Comparison of ENCODE assay signal across 8 cellular contexts in the genomic region with DNA sequence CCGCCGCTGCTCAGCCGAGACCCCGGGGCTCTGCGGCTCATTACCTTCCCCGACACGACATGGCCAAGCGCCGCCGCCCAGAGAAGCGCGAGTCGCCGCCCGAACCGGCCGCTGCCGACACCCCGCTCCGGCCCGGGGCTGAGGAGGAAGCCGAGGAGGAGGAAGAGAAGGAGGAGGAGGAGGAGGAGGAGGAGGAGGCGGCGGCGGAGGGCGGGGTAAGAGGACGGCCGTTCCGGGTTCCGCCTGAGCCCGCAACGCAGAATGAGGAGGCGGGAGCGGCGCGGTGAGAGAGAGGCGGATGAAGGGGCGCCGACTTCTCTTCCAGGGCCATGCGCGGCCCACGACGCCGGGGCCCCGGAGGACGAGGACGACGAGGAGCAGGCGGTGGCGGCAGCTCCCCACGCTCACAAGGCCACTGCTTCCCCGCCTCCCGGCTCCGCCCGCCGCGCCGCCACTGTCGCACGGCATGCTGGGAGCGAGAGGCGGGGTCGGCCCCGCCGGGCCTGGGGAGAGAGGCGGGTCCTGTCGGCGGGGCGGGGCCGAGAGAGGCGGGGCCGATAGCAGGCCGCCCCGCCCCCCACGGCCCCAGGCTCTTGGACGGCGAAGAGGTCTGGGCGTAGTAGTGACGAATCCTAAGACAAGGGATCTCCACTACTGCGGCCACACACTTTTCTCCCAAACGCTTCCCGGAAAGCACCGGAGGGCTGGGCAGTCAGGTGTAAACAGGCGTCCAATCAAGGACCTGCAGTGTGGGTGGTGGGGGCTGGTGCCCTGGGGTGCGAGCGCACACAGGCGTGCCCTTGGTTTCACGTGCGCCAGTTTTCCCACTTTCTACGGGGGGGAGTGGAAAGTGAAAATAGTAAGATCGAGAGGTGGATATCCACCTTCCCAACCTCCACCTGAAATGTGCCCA.
DNase-seq lines count a peak whose midpoint lies in the region; ATAC-seq and TF ChIP-seq lines count a peak whose summit lies in the region.
"Not testable (repeated sequence)": the region's sequence is repeated elsewhere in the genome, so short reads cannot be mapped to it uniquely, and the experiment has no call there.

No MANE protein-coding gene starts in this region.

- peak overlapping the region; percentile 93 for H3K4me3 Mint-ChIP-seq in activated T-helper 17 cell treated with anti-CD3 and anti-CD28 coated beads, Interleukin-2, amount 50 U/mL, for 72 hours
- peak overlapping the region; percentile 83 to 99 (median 89) for H3K4me3 Mint-ChIP-seq in naive thymus-derived CD4-positive, alpha-beta T cell
- H3K4me3 Mint-ChIP-seq in stimulated activated effector memory CD8-positive, alpha-beta T cell treated with anti-CD3 and anti-CD28 coated beads, Interleukin-12 subunit alpha, Interleukin-12 subunit beta, amount 100 ng/mL, for 72 hours, result peak overlapping the region; percentile 81

- intact Hi-C loops in naive thymus-derived CD4-positive, alpha-beta T cell (cut with micrococcal nuclease), result loop anchor here (1.0 to 10.0 kb wide), 6 partner anchors 18 to 268 kb away; a partner anchor contains a TSS

- peak overlapping the region; percentile 91 for H3K27ac Mint-ChIP-seq in activated T-helper 17 cell treated with anti-CD3 and anti-CD28 coated beads, Interleukin-2, amount 50 U/mL, for 72 hours
- H3K27ac Mint-ChIP-seq in naive thymus-derived CD4-positive, alpha-beta T cell, result peak overlapping the region; percentile 48 to 92 (median 90)
- peak overlapping the region; percentile 88 for H3K27ac Mint-ChIP-seq in stimulated activated effector memory CD8-positive, alpha-beta T cell treated with anti-CD3 and anti-CD28 coated beads, Interleukin-12 subunit alpha, Interleukin-12 subunit beta, amount 100 ng/mL, for 72 hours

- H3K27me3 Mint-ChIP-seq in activated T-helper 17 cell treated with anti-CD3 and anti-CD28 coated beads, Interleukin-2, amount 50 U/mL, for 72 hours; naive thymus-derived CD4-positive, alpha-beta T cell: not testable (repeated sequence)

- H3K27me3 ChIP-seq in KMS-11 (ENCODE audit: insufficient read depth, low read depth); naive thymus-derived CD4-positive, alpha-beta T cell (ENCODE audit: control insufficient read depth in 2 of 2, insufficient read depth in 2 of 2, low read length in 2 of 2): not testable (repeated sequence)

- H3K36me3 ChIP-seq in KMS-11 (ENCODE audit: insufficient read depth); naive thymus-derived CD4-positive, alpha-beta T cell (ENCODE audit: control insufficient read depth in 2 of 3, insufficient read depth in 3 of 3, low read length in 3 of 3): not testable (repeated sequence)

- H3K4me2 ChIP-seq in KMS-11, result peak overlapping the region; percentile 79; the same call in 1 of the 2 replicates

- H3K27ac ChIP-seq in KMS-11, result peak overlapping the region; percentile 32; the same call in 1 of the 2 replicates
- peak overlapping the region; percentile 89 for H3K27ac ChIP-seq in naive thymus-derived CD4-positive, alpha-beta T cell (ENCODE audit: low read depth, low read length)

- POLR2A ChIA-PET in naive thymus-derived CD4-positive, alpha-beta T cell (lab: Charles Lee), result interaction anchor here (0.6 to 0.7 kb wide), 2 partner anchors 46 to 331 kb away, joined by 3 read pairs; a partner anchor contains a TSS

- H3K4me3 ChIP-seq in KMS-11 (IDR thresholded peaks at IDR 0.05; ENCODE audit: insufficient read depth, low read depth, low read length), result not testable (repeated sequence)
- H3K4me3 ChIP-seq in fibroblast of mammary gland (ENCODE audit: control insufficient read depth, low read depth, low read length), result peak overlapping the region; percentile 53
- peak overlapping the region; percentile 65 for H3K4me3 ChIP-seq in naive thymus-derived CD4-positive, alpha-beta T cell (ENCODE audit: low read length)

- not testable (repeated sequence) for H3K4me1 Mint-ChIP-seq in activated T-helper 17 cell treated with anti-CD3 and anti-CD28 coated beads, Interleukin-2, amount 50 U/mL, for 72 hours
- peaks cover 0 to 45% (median 28%) of the 10 kb centered on the region in 7 donors for H3K4me1 Mint-ChIP-seq in naive thymus-derived CD4-positive, alpha-beta T cell
- peaks cover 34% of the 10 kb centered on the region for H3K4me1 Mint-ChIP-seq in stimulated activated effector memory CD8-positive, alpha-beta T cell treated with anti-CD3 and anti-CD28 coated beads, Interleukin-12 subunit alpha, Interleukin-12 subunit beta, amount 100 ng/mL, for 72 hours

- TF ChIP-seq CTCF in KMS-11 (conservative IDR thresholded peaks at IDR 0.05; ENCODE audit: low read depth, low read length); fibroblast of mammary gland (conservative IDR thresholded peaks at IDR 0.05; ENCODE audit: control insufficient read depth, insufficient read depth, low read depth, low read length): not testable (repeated sequence)

- H2AFZ ChIP-seq in KMS-11 (ENCODE audit: low read depth), result not testable (repeated sequence)

- H4K20me1 ChIP-seq in KMS-11 (ENCODE audit: insufficient read depth), result peaks cover 15% of the 10 kb centered on the region

- peaks cover 29% of the 10 kb centered on the region for H3K36me3 Mint-ChIP-seq in activated T-helper 17 cell treated with anti-CD3 and anti-CD28 coated beads, Interleukin-2, amount 50 U/mL, for 72 hours (ENCODE audit: low read depth)
- H3K36me3 Mint-ChIP-seq in naive thymus-derived CD4-positive, alpha-beta T cell, result not testable (repeated sequence)
- H3K36me3 Mint-ChIP-seq in stimulated activated effector memory CD8-positive, alpha-beta T cell treated with anti-CD3 and anti-CD28 coated beads, Interleukin-12 subunit alpha, Interleukin-12 subunit beta, amount 100 ng/mL, for 72 hours, result peaks cover 56% of the 10 kb centered on the region

- peaks cover 15% of the 10 kb centered on the region for H3K4me1 ChIP-seq in KMS-11 (ENCODE audit: low read depth, poor library complexity, severe bottlenecking)
- not testable (repeated sequence) for H3K4me1 ChIP-seq in naive thymus-derived CD4-positive, alpha-beta T cell (ENCODE audit: control insufficient read depth in 2 of 2, insufficient read depth in 2 of 2, low read length in 2 of 2)

- peaks cover 63% of the 10 kb centered on the region for H3K79me2 ChIP-seq in KMS-11 (ENCODE audit: insufficient read depth, low read depth)

- not testable (repeated sequence) for H3K9ac ChIP-seq in KMS-11

- ATAC-seq in GM21786 (IDR thresholded peaks at IDR 0.05; ENCODE audit: unreplicated experiment), result peak; percentile 61
- ATAC-seq in activated T-helper 17 cell treated with anti-CD3 and anti-CD28 coated beads, Interleukin-2, amount 50 U/mL, for 72 hours (replicated peaks), result peak; percentile 83
- ATAC-seq in naive thymus-derived CD4-positive, alpha-beta T cell, result peak; percentile 91
- peak; percentile 82 for ATAC-seq in stimulated activated effector memory CD8-positive, alpha-beta T cell treated with anti-CD3 and anti-CD28 coated beads, Interleukin-12 subunit alpha, Interleukin-12 subunit beta, amount 100 ng/mL, for 72 hours

- CTCF ChIA-PET in naive thymus-derived CD4-positive, alpha-beta T cell (lab: Charles Lee), result interaction anchor here (1.1 kb wide), 1 partner anchor 45 kb away, joined by 3 read pairs; no protein-coding TSS in a partner anchor

- not testable (repeated sequence) for H3K9me3 Mint-ChIP-seq in activated T-helper 17 cell treated with anti-CD3 and anti-CD28 coated beads, Interleukin-2, amount 50 U/mL, for 72 hours; naive thymus-derived CD4-positive, alpha-beta T cell; stimulated activated effector memory CD8-positive, alpha-beta T cell treated with anti-CD3 and anti-CD28 coated beads, Interleukin-12 subunit alpha, Interleukin-12 subunit beta, amount 100 ng/mL, for 72 hours

- peak; percentile 68 for DNase-seq in DMS53 treated with DMSO at 0.1 percent for 48 hours (lab: John Stamatoyannopoulos, UW; ENCODE audit: unreplicated experiment)
- peak; percentile 87 for DNase-seq in RPMI7951 (ENCODE audit: low read depth)
- DNase-seq in fibroblast of mammary gland (ENCODE audit: low read depth), result peak; percentile 90
- peak; percentile 86 to 94 (median 92) for DNase-seq in naive thymus-derived CD4-positive, alpha-beta T cell
- peak; percentile 87 to 95 for DNase-seq in stimulated activated effector memory CD8-positive, alpha-beta T cell treated with anti-CD3 and anti-CD28 coated beads, Interleukin-12 subunit alpha, Interleukin-12 subunit beta, amount 100 ng/mL, for 72 hours (ENCODE audit: low spot score in 2 of 2)

- not testable (repeated sequence) for H3K9me3 ChIP-seq in naive thymus-derived CD4-positive, alpha-beta T cell (ENCODE audit: control insufficient read depth in 2 of 3, low read length in 3 of 3)
